9 cellular contexts compared by ENCODE assay signal in the genomic region with DNA sequence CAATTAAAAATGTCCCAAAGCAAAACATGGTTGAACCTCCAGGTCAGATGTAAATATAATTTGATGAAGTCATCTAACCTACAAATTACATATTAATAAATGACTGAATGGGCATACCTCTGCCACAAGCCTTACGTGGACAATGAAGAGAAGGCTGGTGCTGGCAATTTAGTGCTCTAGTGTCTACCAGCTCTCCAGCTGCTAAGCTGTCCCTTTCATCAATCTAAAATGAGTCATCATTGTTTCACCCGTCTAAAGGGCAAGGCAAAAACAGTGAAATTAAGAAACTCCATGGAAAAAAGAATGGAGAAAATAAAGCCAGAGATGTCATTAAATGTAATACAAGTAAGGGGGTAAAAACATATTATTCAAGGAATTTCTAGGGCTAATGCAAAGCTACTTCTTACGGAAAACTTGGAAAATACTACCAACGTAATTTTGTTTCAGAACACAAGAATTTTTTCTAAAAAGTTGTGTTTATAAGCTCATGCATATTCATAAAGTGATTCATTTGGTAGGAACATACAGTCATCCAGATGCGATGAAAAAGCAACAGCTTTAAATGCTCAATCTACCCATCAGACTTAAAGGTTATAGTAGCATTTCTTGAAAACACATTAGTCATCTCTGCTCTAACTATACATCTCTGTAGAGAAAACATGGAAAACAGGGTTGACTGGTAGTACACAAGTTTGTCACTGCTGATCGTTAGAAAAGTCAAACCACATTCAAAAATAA.
DNase-seq lines count a peak whose midpoint lies in the region; ATAC-seq and TF ChIP-seq lines count a peak whose summit lies in the region.
"Had no signal": no experiment of that assay in that cellular context is flagged by ENCODE, and none has a peak within 500 bp of the region (broad histone marks: within the 10 kb centered on the region; RNA-seq: fewer than 3 reads in every experiment).

No MANE protein-coding gene starts in this region.

- H3K4me3 Mint-ChIP-seq in neural crest cell = no peak overlapping the region

- no peak for TF ChIP-seq POLR2A in NB4 (IDR thresholded peaks at IDR 0.05; ENCODE audit: extremely low read depth, insufficient read length)

- H3K4me1 Mint-ChIP-seq in neural crest cell = peaks cover 18% of the 10 kb centered on the region

- peak; percentile 14 for DNase-seq in DMS53 treated with DMSO at 0.1 percent for 48 hours (lab: John Stamatoyannopoulos, UW; ENCODE audit: unreplicated experiment)
- DNase-seq in NB4 (ENCODE audit: low read depth) = peak; percentile 40
- peak; percentile 52 for DNase-seq in brain microvascular endothelial cell
- DNase-seq in neural crest cell (ENCODE audit: low read depth, low spot score) = no peak

- no peaks in the 10 kb centered on the region for H3K9me3 Mint-ChIP-seq in neural crest cell

- peak overlapping the region; percentile 21 for H3K27ac Mint-ChIP-seq in neural crest cell (ENCODE audit: unreplicated experiment)

- TF ChIP-seq CTCF in NB4 (IDR thresholded peaks at IDR 0.05; ENCODE audit: low read depth, low read length) = no peak
- TF ChIP-seq CTCF in brain microvascular endothelial cell (IDR thresholded peaks at IDR 0.05; ENCODE audit: low read depth, low read length, missing control alignments) = no peak
- TF ChIP-seq CTCF in neural crest cell (conservative IDR thresholded peaks at IDR 0.05) = no peak

- H3K27ac ChIP-seq in brain microvascular endothelial cell = peak overlapping the region; percentile 31

- H3K36me3 Mint-ChIP-seq in neural crest cell (ENCODE audit: low read depth) = no peaks in the 10 kb centered on the region

- H3K27me3 ChIP-seq in brain microvascular endothelial cell (replicated peaks) = no peaks in the 10 kb centered on the region
- H3K27me3 ChIP-seq: adrenal gland had no signal

- in situ Hi-C loops in brain microvascular endothelial cell (cut with HindIII; ENCODE audit: low pct_ligation_motif_present, low sequenced_read_pairs) = no loop called here

- H3K4me3 ChIP-seq in NB4 (ENCODE audit: low read depth, low read length) = no peak overlapping the region
- no peak overlapping the region for H3K4me3 ChIP-seq in brain microvascular endothelial cell (ENCODE audit: low read depth, low read length)
- H3K4me3 ChIP-seq: adrenal gland had no signal

- no peaks in the 10 kb centered on the region for H3K27me3 Mint-ChIP-seq in neural crest cell (ENCODE audit: low read depth)

- H3K36me3 ChIP-seq in brain microvascular endothelial cell (replicated peaks) = no peaks in the 10 kb centered on the region
- H3K36me3 ChIP-seq: adrenal gland had no signal

- ATAC-seq in GM21786 (IDR thresholded peaks at IDR 0.05; ENCODE audit: unreplicated experiment) (no peak), GM19328 (IDR thresholded peaks at IDR 0.05; ENCODE audit: unreplicated experiment) (no peak), GM21390 (IDR thresholded peaks at IDR 0.05; ENCODE audit: unreplicated experiment) (no peak), GM19463 (IDR thresholded peaks at IDR 0.05; ENCODE audit: unreplicated experiment) (no peak)
